In the genomic region with DNA sequence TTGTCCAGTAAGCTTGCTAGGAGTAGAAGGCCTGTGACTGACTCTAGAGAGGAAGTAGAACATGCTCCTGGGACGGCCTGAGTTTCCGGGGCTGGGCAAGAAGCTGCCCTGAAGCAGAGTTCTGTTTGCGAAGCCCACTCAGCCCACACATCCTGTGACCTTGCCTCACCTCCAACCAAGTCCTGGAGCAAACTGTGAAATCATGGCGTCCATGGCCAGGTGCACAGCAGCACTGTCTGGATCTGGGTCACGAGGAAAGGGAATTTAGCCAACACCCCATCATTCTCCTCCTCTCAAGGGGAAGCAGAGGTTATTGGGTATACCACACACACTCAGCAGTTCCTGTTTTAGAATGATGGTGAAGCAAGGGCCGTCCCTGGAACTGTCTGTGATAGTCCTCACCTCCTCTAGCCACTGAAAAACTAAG, we compare ENCODE assay signal across 9 cellular contexts.
DNase-seq lines count a peak whose midpoint lies in the region; ATAC-seq, FAIRE-seq and TF ChIP-seq lines count a peak whose summit lies in the region.
"Had no signal": no experiment of that assay in that cellular context is flagged by ENCODE, and none has a peak within 500 bp of the region (broad histone marks: within the 10 kb centered on the region; RNA-seq: fewer than 3 reads in every experiment).

No MANE protein-coding gene starts in this region.

- no peaks in the 10 kb centered on the region for H3K27me3 ChIP-seq in GM06990 (replicated peaks; ENCODE audit: control insufficient read depth, insufficient read depth, low read length)

- H3K9me3 Mint-ChIP-seq in activated CD8-positive, alpha-beta T cell treated with anti-CD3 and anti-CD28 coated beads for 36 hours, result no peaks in the 10 kb centered on the region
- H3K9me3 Mint-ChIP-seq in memory B cell, result no peaks in the 10 kb centered on the region

- TF ChIP-seq CTCF in GM06990 (IDR thresholded peaks at IDR 0.05; ENCODE audit: insufficient read depth, low read length, poor library complexity, severe bottlenecking), result no peak
- no peak for TF ChIP-seq CTCF in activated CD8-positive, alpha-beta T cell treated with anti-CD3 and anti-CD28 coated beads for 36 hours (IDR thresholded peaks at IDR 0.05)
- no peak for TF ChIP-seq CTCF in kidney (IDR thresholded peaks at IDR 0.05; ENCODE audit: borderline replicate concordance, extremely low read depth, insufficient read depth)

- no peaks in the 10 kb centered on the region for H3K36me3 ChIP-seq in GM06990 (ENCODE audit: control insufficient read depth, insufficient read depth, low read length)
- H3K36me3 ChIP-seq in kidney (ENCODE audit: control insufficient read depth in 1 of 2, insufficient read depth in 2 of 2, low read length in 2 of 2), result no peaks in the 10 kb centered on the region

- peaks cover 5% of the 10 kb centered on the region for H3K27me3 Mint-ChIP-seq in activated CD8-positive, alpha-beta T cell treated with anti-CD3 and anti-CD28 coated beads for 36 hours
- H3K27me3 Mint-ChIP-seq in memory B cell, result no peaks in the 10 kb centered on the region

- H3K4me1 Mint-ChIP-seq in activated CD8-positive, alpha-beta T cell treated with anti-CD3 and anti-CD28 coated beads for 36 hours (ENCODE audit: low read depth), result peaks cover 12% of the 10 kb centered on the region
- peaks cover 20% of the 10 kb centered on the region for H3K4me1 Mint-ChIP-seq in memory B cell

- POLR2A ChIA-PET in activated CD8-positive, alpha-beta T cell treated with anti-CD3 and anti-CD28 coated beads for 36 hours (lab: Charles Lee), result interaction anchor here (0.6 to 0.8 kb wide), 2 partner anchors 68 to 186 kb away, joined by 3 read pairs; no protein-coding TSS in a partner anchor

- H3K4me1 ChIP-seq in kidney (ENCODE audit: control insufficient read depth in 1 of 2, insufficient read depth in 1 of 2, low read depth in 1 of 2, low read length in 2 of 2), result peaks cover 6 to 12% of the 10 kb centered on the region in 2 donors

- peak overlapping the region; percentile 71 for H3K27ac Mint-ChIP-seq in activated CD8-positive, alpha-beta T cell treated with anti-CD3 and anti-CD28 coated beads for 36 hours
- H3K27ac Mint-ChIP-seq in memory B cell, result peak overlapping the region; percentile 91

- intact Hi-C loops in activated CD8-positive, alpha-beta T cell treated with anti-CD3 and anti-CD28 coated beads for 36 hours (cut with micrococcal nuclease), result loop anchor here (2.0 to 5.0 kb wide), 2 partner anchors 59 to 531 kb away; no protein-coding TSS in a partner anchor
- intact Hi-C loops in kidney (cut with DNase I), result loop anchor here (10.0 kb wide), 2 partner anchors 117 to 537 kb away; no protein-coding TSS in a partner anchor

- H3K9ac ChIP-seq in kidney (ENCODE audit: low read length in 2 of 2), result no peak overlapping the region

- no peaks in the 10 kb centered on the region for H3K36me3 Mint-ChIP-seq in activated CD8-positive, alpha-beta T cell treated with anti-CD3 and anti-CD28 coated beads for 36 hours (ENCODE audit: low read depth)
- H3K36me3 Mint-ChIP-seq in memory B cell, result no peaks in the 10 kb centered on the region

- DNase-seq in GM06990 (ENCODE audit: extremely low read depth, insufficient read length) (peak; percentile 38), memory B cell (ENCODE audit: low spot score in 2 of 2) (peak; percentile 28 to 39), NCI-H1694 (lab: John Stamatoyannopoulos, UW) (no peak), kidney (no peak), NCI-H1694 treated with DMSO at 0.1 percent for 48 hours (lab: John Stamatoyannopoulos, UW) (no peak), NCI-H1092 (lab: John Stamatoyannopoulos, UW) (no peak)
- peak; percentile 47 for DNase-seq in activated CD8-positive, alpha-beta T cell treated with anti-CD3 and anti-CD28 coated beads for 36 hours
- DNase-seq: NCI-H1105 had no signal

- H3K4me3 Mint-ChIP-seq in activated CD8-positive, alpha-beta T cell treated with anti-CD3 and anti-CD28 coated beads for 36 hours, result no peak overlapping the region
- H3K4me3 Mint-ChIP-seq in memory B cell, result peak overlapping the region; percentile 34

- ATAC-seq in HG03108 (IDR thresholded peaks at IDR 0.05; ENCODE audit: unreplicated experiment) (peak; percentile 36), memory B cell (ENCODE audit: low read depth) (peak; percentile 82)
- ATAC-seq in activated CD8-positive, alpha-beta T cell treated with anti-CD3 and anti-CD28 coated beads for 36 hours, result peak; percentile 65

- CTCF ChIA-PET in activated CD8-positive, alpha-beta T cell treated with anti-CD3 and anti-CD28 coated beads for 36 hours (lab: Charles Lee), result interaction anchor here (1.3 to 11.7 kb wide), 7 partner anchors 7 to 531 kb away, joined by 4 to 423 read pairs (median 6); no protein-coding TSS in a partner anchor

- no peaks in the 10 kb centered on the region for H3K9me3 ChIP-seq in kidney (ENCODE audit: control insufficient read depth in 1 of 2, low read length in 2 of 2)

- peak overlapping the region in 1 of 2 donors; percentile 40 for H3K27ac ChIP-seq in kidney (ENCODE audit: low read depth in 2 of 2, low read length in 2 of 2)

- no peak for FAIRE-seq in kidney (lab: Jason Lieb, UNC)

- no peak overlapping the region for H3K4me3 ChIP-seq in GM06990 (replicated peaks; ENCODE audit: low read depth, low read length)
- H3K4me3 ChIP-seq in kidney (ENCODE audit: low read length in 2 of 2), result no peak overlapping the region

Comparison
In these comparisons a context has a peak if more than half of its experiments do, and no peak if none do; other contexts are left out.
1. DNase-seq: peak in GM06990 (single experiment), activated CD8-positive, alpha-beta T cell treated with anti-CD3 and anti-CD28 coated beads for 36 hours (single experiment) and memory B cell (2 of 2); none in NCI-H1694 (single experiment), kidney (single experiment), NCI-H1694 treated with DMSO at 0.1 percent for 48 hours (single experiment) and NCI-H1092 (single experiment).
2. Peak in every context shown above with its lines, with median percentiles within 50 percentile points of each other: ATAC-seq.